Comparison of ENCODE assay signal across 12 cellular contexts in genomic region chr17:49214665-49215360, GRCh38. TPM values are rescaled to one million over a fixed set of nuclear protein-coding genes. Genes with fewer than 3 reads are reported as not detected.
A peak's percentile ranks its signal among the peaks of the same experiment; 100 is the strongest.
DNase-seq lines count a peak whose midpoint lies in the region; ATAC-seq and TF ChIP-seq lines count a peak whose summit lies in the region.
"Had no signal": no experiment of that assay in that cellular context is flagged by ENCODE, and none has a peak within 500 bp of the region (broad histone marks: within the 10 kb centered on the region; RNA-seq: fewer than 3 reads in every experiment).

No MANE protein-coding gene starts in this region.

- no peak overlapping the region for H3K4me3 ChIP-seq in SU-DHL-6 (ENCODE audit: insufficient read depth, low read length, poor library complexity, severe bottlenecking)
- H3K4me3 ChIP-seq: SJCRH30 had no signal

- no peaks in the 10 kb centered on the region for H3K27me3 ChIP-seq in SU-DHL-6 (ENCODE audit: low read length)
- H3K27me3 ChIP-seq: SJCRH30 had no signal

- no peaks in the 10 kb centered on the region for H3K36me3 ChIP-seq in SU-DHL-6 (ENCODE audit: low read length)
- H3K36me3 ChIP-seq: BE2C, SJCRH30 had no signal

- peak overlapping the region; percentile 51 for H3K4me3 Mint-ChIP-seq in activated T-cell treated with anti-CD3 and anti-CD28 coated beads, Interleukin-2, amount 50 U/mL, for 24 hours
- H3K4me3 Mint-ChIP-seq in stimulated activated naive B cell treated with anti-CD40 and anti-IgM and Interleukin-4, amounts not matched to agents 10 μg/mL and 1 μg/mL and 100 μg/mL, for 72 hours, result peak overlapping the region; percentile 59 to 63

- H3K4me2 ChIP-seq in SU-DHL-6 (ENCODE audit: low read depth, low read length, poor library complexity, severe bottlenecking), result peak overlapping the region; percentile 19

- H4K20me1 ChIP-seq in SU-DHL-6 (ENCODE audit: low read depth, low read length), result no peaks in the 10 kb centered on the region

- peaks cover 20% of the 10 kb centered on the region for H3K79me2 ChIP-seq in SU-DHL-6 (ENCODE audit: insufficient read depth, low read length)

- no peak overlapping the region for H2AFZ ChIP-seq in SU-DHL-6 (ENCODE audit: low read depth, low read length, severe bottlenecking)

- H3K36me3 Mint-ChIP-seq in activated T-cell treated with anti-CD3 and anti-CD28 coated beads, Interleukin-2, amount 50 U/mL, for 24 hours (ENCODE audit: low read depth), result peaks cover 69% of the 10 kb centered on the region
- peaks cover 24 to 43% of the 10 kb centered on the region in 2 donors for H3K36me3 Mint-ChIP-seq in stimulated activated naive B cell treated with anti-CD40 and anti-IgM and Interleukin-4, amounts not matched to agents 10 μg/mL and 1 μg/mL and 100 μg/mL, for 72 hours

- no peaks in the 10 kb centered on the region for H3K9me2 ChIP-seq in SU-DHL-6 (replicated peaks; ENCODE audit: insufficient read depth, low read length)

- ATAC-seq in stimulated activated naive B cell treated with anti-CD40 and anti-IgM and Interleukin-4, amounts not matched to agents 10 μg/mL and 1 μg/mL and 100 μg/mL, for 72 hours (replicated peaks), result no peak
- ATAC-seq in GM21576 (IDR thresholded peaks at IDR 0.05; ENCODE audit: unreplicated experiment) (no peak), left lobe of liver (no peak)

- in situ Hi-C loops in GM13976 (cut with MboI; ENCODE audit: low sequenced_read_pairs, unreplicated experiment), result no loop called here

- DNase-seq in activated T-cell treated with anti-CD3 and anti-CD28 coated beads, Interleukin-2, amount 50 U/mL, for 24 hours, result no peak
- no peak for DNase-seq in activated T-cell treated with anti-CD3 and anti-CD28 coated beads, Interleukin-2, amount 50 U/mL, for 1 hour
- DNase-seq in epidermal melanocyte (ENCODE audit: insufficient read length, low spot score) (peak; percentile 16), GM13976 (ENCODE audit: low spot score) (no peak), left lobe of liver (ENCODE audit: low spot score) (no peak)
- DNase-seq in stimulated activated naive B cell treated with anti-CD40 and anti-IgM and Interleukin-4, amounts not matched to agents 10 μg/mL and 1 μg/mL and 100 μg/mL, for 72 hours, result no peak
- DNase-seq: BE2C, cerebellar nuclear complex, SJCRH30 had no signal

- H3K27me3 Mint-ChIP-seq in activated T-cell treated with anti-CD3 and anti-CD28 coated beads, Interleukin-2, amount 50 U/mL, for 24 hours, result no peaks in the 10 kb centered on the region
- no peaks in the 10 kb centered on the region for H3K27me3 Mint-ChIP-seq in stimulated activated naive B cell treated with anti-CD40 and anti-IgM and Interleukin-4, amounts not matched to agents 10 μg/mL and 1 μg/mL and 100 μg/mL, for 72 hours

- peaks cover 85% of the 10 kb centered on the region for H3K4me1 Mint-ChIP-seq in activated T-cell treated with anti-CD3 and anti-CD28 coated beads, Interleukin-2, amount 50 U/mL, for 24 hours (ENCODE audit: low read depth)
- peaks cover 74 to 94% of the 10 kb centered on the region in 2 donors for H3K4me1 Mint-ChIP-seq in stimulated activated naive B cell treated with anti-CD40 and anti-IgM and Interleukin-4, amounts not matched to agents 10 μg/mL and 1 μg/mL and 100 μg/mL, for 72 hours

- peak overlapping the region; percentile 84 for H3K27ac Mint-ChIP-seq in activated T-cell treated with anti-CD3 and anti-CD28 coated beads, Interleukin-2, amount 50 U/mL, for 24 hours
- H3K27ac Mint-ChIP-seq in stimulated activated naive B cell treated with anti-CD40 and anti-IgM and Interleukin-4, amounts not matched to agents 10 μg/mL and 1 μg/mL and 100 μg/mL, for 72 hours, result peak overlapping the region; percentile 92

- no peaks in the 10 kb centered on the region for H3K9me3 ChIP-seq in SU-DHL-6 (ENCODE audit: insufficient read depth, low read length)
- H3K9me3 ChIP-seq: BE2C, SJCRH30 had no signal

- H3K9ac ChIP-seq in SU-DHL-6 (ENCODE audit: low read length), result no peak overlapping the region; the same call in 1 of the 2 replicates

- H3K27ac ChIP-seq in SU-DHL-6 (ENCODE audit: low read depth, low read length), result peak overlapping the region; percentile 87
- H3K27ac ChIP-seq: SJCRH30 had no signal

- TF ChIP-seq CTCF in SU-DHL-6 (IDR thresholded peaks at IDR 0.05; ENCODE audit: insufficient read depth, low read length, poor library complexity, severe bottlenecking), result no peak
- TF ChIP-seq CTCF in GM13976 (IDR thresholded peaks at IDR 0.05; ENCODE audit: borderline replicate concordance, control extremely low read depth, extremely low read depth, insufficient read depth, missing control alignments), result no peak

- peaks cover 57% of the 10 kb centered on the region for H3F3A ChIP-seq in SU-DHL-6 (ENCODE audit: insufficient read depth)

- no peaks in the 10 kb centered on the region for H3K9me3 Mint-ChIP-seq in activated T-cell treated with anti-CD3 and anti-CD28 coated beads, Interleukin-2, amount 50 U/mL, for 24 hours
- H3K9me3 Mint-ChIP-seq in stimulated activated naive B cell treated with anti-CD40 and anti-IgM and Interleukin-4, amounts not matched to agents 10 μg/mL and 1 μg/mL and 100 μg/mL, for 72 hours, result peaks cover 0 to 2% of the 10 kb centered on the region in 2 donors

RNA-seq across cellular contexts. Expression of gene ABI3, which starts 4.3 kb away (rescaled TPM):
- 4.0 TPM for total RNA-seq in left lobe of liver

RNA-seq across cellular contexts. Expression of gene GNGT2, which starts 4.4 kb away (rescaled TPM):
- 0.20 TPM for total RNA-seq in left lobe of liver

RNA-seq across cellular contexts. Expression of gene PHOSPHO1, which starts 15.8 kb away (rescaled TPM):
- 0.28 TPM for total RNA-seq in left lobe of liver
- total RNA-seq: activated CD8-positive, alpha-beta memory T cell treated with anti-CD3 and anti-CD28 coated beads for 36 hours; SJCRH30 had no signal
